In the genomic region with DNA sequence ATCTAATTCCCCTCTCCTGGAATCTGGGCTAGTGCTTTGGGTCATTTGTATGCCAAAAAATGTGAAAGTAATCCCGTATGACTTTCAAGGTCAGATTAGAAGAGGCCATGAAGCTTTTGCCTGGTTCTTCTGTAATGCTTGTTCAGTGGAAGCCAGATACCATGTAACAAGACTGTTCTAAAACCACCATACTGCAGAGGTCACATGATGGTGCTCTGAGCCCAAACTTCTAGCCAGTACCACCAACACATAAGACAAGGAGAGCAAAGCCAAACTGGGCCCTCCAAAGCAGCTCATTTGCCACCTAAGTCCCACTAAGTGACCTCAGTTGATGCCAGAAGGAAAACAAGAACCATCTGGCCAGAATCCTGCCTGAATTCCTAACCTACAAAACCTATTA, we compare ENCODE assay signal across 18 cellular contexts.
A peak's percentile ranks its signal among the peaks of the same experiment; 100 is the strongest.
DNase-seq lines count a peak whose midpoint lies in the region; ATAC-seq and TF ChIP-seq lines count a peak whose summit lies in the region.
"Had no signal": no experiment of that assay in that cellular context is flagged by ENCODE, and none has a peak within 500 bp of the region (broad histone marks: within the 10 kb centered on the region; RNA-seq: fewer than 3 reads in every experiment).

No MANE protein-coding gene starts in this region.

- no peak overlapping the region for H3K23ac ChIP-seq in H9 (ENCODE audit: insufficient read length, low read depth, low read length)

- no peaks in the 10 kb centered on the region for H3K9me3 ChIP-seq in H9 (ENCODE audit: control insufficient read depth, low read depth, low read length)
- H3K9me3 ChIP-seq: A549, Caco-2 had no signal

- WGBS in H9 (ENCODE audit: extremely low coverage, insufficient read length, low lambda C conversion rate), result no CpG with 5 or more reads among the region's 1 CpG

- H3K4me1 Mint-ChIP-seq in H9, result no peaks in the 10 kb centered on the region; a peak in 1 of 4 replicates
- no peaks in the 10 kb centered on the region for H3K4me1 Mint-ChIP-seq in activated T-helper 17 cell treated with anti-CD3 and anti-CD28 coated beads, Interleukin-2, amount 50 U/mL, for 72 hours

- no peaks in the 10 kb centered on the region for H3K27me3 ChIP-seq in H9 (ENCODE audit: insufficient read depth, low read length)

- no peak overlapping the region for H2AFZ ChIP-seq in H9 (ENCODE audit: low read length)

- H3K79me2 ChIP-seq in H9 (ENCODE audit: insufficient read depth, low read length), result no peaks in the 10 kb centered on the region

- no peak overlapping the region for H3K9ac ChIP-seq in H9 (ENCODE audit: extremely low read depth, insufficient read length, low read length)

- H2BK15ac ChIP-seq in H9 (ENCODE audit: low read depth, low read length), result no peak overlapping the region

- H4K5ac ChIP-seq in H9 (ENCODE audit: insufficient read length, low read depth, low read length), result no peak overlapping the region

- no peak overlapping the region for H3T11ph ChIP-seq in H9 (ENCODE audit: low read length)

- ATAC-seq in activated T-helper 17 cell treated with anti-CD3 and anti-CD28 coated beads, Interleukin-2, amount 50 U/mL, for 72 hours (replicated peaks), result no peak
- ATAC-seq in GM18868 (IDR thresholded peaks at IDR 0.05; ENCODE audit: unreplicated experiment) (no peak), HG03108 (IDR thresholded peaks at IDR 0.05; ENCODE audit: unreplicated experiment) (no peak), GM18858 (IDR thresholded peaks at IDR 0.05; ENCODE audit: unreplicated experiment) (no peak), GM18867 (IDR thresholded peaks at IDR 0.05; ENCODE audit: unreplicated experiment) (no peak)
- ATAC-seq: A549 had no signal

- H3K4ac ChIP-seq in H9 (ENCODE audit: low read depth, low read length), result no peak overlapping the region

- no peak overlapping the region for H2BK120ac ChIP-seq in H9 (ENCODE audit: low read depth, low read length, poor library complexity, severe bottlenecking)

- no peak overlapping the region for H4K91ac ChIP-seq in H9 (ENCODE audit: insufficient read length, low read depth, low read length)

- DNase-seq in H9 (no peak), myocyte (ENCODE audit: low read depth) (peak; percentile 35)
- DNase-seq: Caco-2; CD4-positive, alpha-beta T cell; DMS53; NCI-H1105 treated with DMSO at 0.1 percent for 48 hours; NCI-H1694 treated with DMSO at 0.1 percent for 48 hours; NCI-H345; NCI-H526 treated with DMSO at 0.1 percent for 48 hours; NK-92 treated with Interleukin-12 subunit alpha and Interleukin-12 subunit beta, amount 100 ng/mL, for 24 hours; Right ventricle myocardium superior had no signal

- H3K4me1 ChIP-seq in H9 (ENCODE audit: insufficient read depth, low read length), result no peaks in the 10 kb centered on the region
- H3K4me1 ChIP-seq: A549, Caco-2 had no signal

- H3K14ac ChIP-seq in H9 (ENCODE audit: insufficient read depth, low read length), result no peak overlapping the region

- H3K4me2 ChIP-seq in H9 (ENCODE audit: insufficient read depth, insufficient read length, low read length), result no peak overlapping the region
- H3K4me2 ChIP-seq: A549 had no signal

- H3K56ac ChIP-seq in H9 (ENCODE audit: insufficient read length, low read depth, low read length), result no peak overlapping the region

- H3K79me1 ChIP-seq in H9 (ENCODE audit: insufficient read depth, low read depth, low read length, poor library complexity, severe bottlenecking), result no peaks in the 10 kb centered on the region

- H4K20me1 ChIP-seq in H9 (ENCODE audit: control insufficient read depth, insufficient read depth, insufficient read length), result no peaks in the 10 kb centered on the region

- peaks cover 0 to 8% (median 7%) of the 10 kb centered on the region in 3 experiments; a peak in 5 of 7 replicates for H3K36me3 Mint-ChIP-seq in H9 (ENCODE audit: insufficient read depth in 1 of 3, low read depth in 3 of 3)
- H3K36me3 Mint-ChIP-seq in activated T-helper 17 cell treated with anti-CD3 and anti-CD28 coated beads, Interleukin-2, amount 50 U/mL, for 72 hours (ENCODE audit: low read depth), result peaks cover 46% of the 10 kb centered on the region

- no peak overlapping the region for H2BK20ac ChIP-seq in H9 (ENCODE audit: low read depth, low read length, poor library complexity, severe bottlenecking)

- H3K27ac ChIP-seq in 22Rv1 (peak overlapping the region; percentile 2; the same call in 1 of the 2 replicates), H9 (ENCODE audit: insufficient read length, low read depth, low read length) (no peak overlapping the region)
- H3K27ac ChIP-seq: A549 had no signal

- H2BK5ac ChIP-seq in H9 (ENCODE audit: insufficient read length, low read length), result peak overlapping the region; percentile 61

- no peak overlapping the region for H3K18ac ChIP-seq in H9 (ENCODE audit: insufficient read length, low read depth, low read length)

- H3K27ac Mint-ChIP-seq in H9, result peak overlapping the region; percentile 30 to 72 (median 40); a peak in 1 of 7 replicates
- H3K27ac Mint-ChIP-seq in activated T-helper 17 cell treated with anti-CD3 and anti-CD28 coated beads, Interleukin-2, amount 50 U/mL, for 72 hours, result peak overlapping the region; percentile 38
- H3K27ac Mint-ChIP-seq: CD4-positive, alpha-beta T cell had no signal

- no peaks in the 10 kb centered on the region for H3K23me2 ChIP-seq in H9 (ENCODE audit: insufficient read length, low read depth, low read length, poor library complexity, severe bottlenecking)

- H4K8ac ChIP-seq in H9 (replicated peaks; ENCODE audit: insufficient read length, low read depth, low read length), result no peak overlapping the region

- no peak for TF ChIP-seq CTCF in 22Rv1 (IDR thresholded peaks at IDR 0.05)
- TF ChIP-seq CTCF in H9 (conservative IDR thresholded peaks at IDR 0.05), result no peak

- no peaks in the 10 kb centered on the region for H3K9me3 Mint-ChIP-seq in H9
- no peaks in the 10 kb centered on the region for H3K9me3 Mint-ChIP-seq in activated T-helper 17 cell treated with anti-CD3 and anti-CD28 coated beads, Interleukin-2, amount 50 U/mL, for 72 hours
- H3K9me3 Mint-ChIP-seq: CD4-positive, alpha-beta T cell had no signal

- no peak overlapping the region for H2AK5ac ChIP-seq in H9 (ENCODE audit: insufficient read length, low read length)

- H3K4me3 Mint-ChIP-seq in H9, result no peak overlapping the region
- H3K4me3 Mint-ChIP-seq in activated T-helper 17 cell treated with anti-CD3 and anti-CD28 coated beads, Interleukin-2, amount 50 U/mL, for 72 hours, result no peak overlapping the region
- H3K4me3 Mint-ChIP-seq: CD4-positive, alpha-beta T cell had no signal

- H2BK12ac ChIP-seq in H9 (ENCODE audit: insufficient read length, low read depth, low read length), result no peak overlapping the region

- H3K27me3 Mint-ChIP-seq in H9 (ENCODE audit: low read depth), result no peaks in the 10 kb centered on the region
- no peaks in the 10 kb centered on the region for H3K27me3 Mint-ChIP-seq in activated T-helper 17 cell treated with anti-CD3 and anti-CD28 coated beads, Interleukin-2, amount 50 U/mL, for 72 hours
- H3K27me3 Mint-ChIP-seq: CD4-positive, alpha-beta T cell had no signal
